ENCODE assay signal across 11 cellular contexts in genomic region chr7:36047254-36047653, GRCh38.
A peak's percentile ranks its signal among the peaks of the same experiment; 100 is the strongest.
DNase-seq lines count a peak whose midpoint lies in the region; ATAC-seq, FAIRE-seq and TF ChIP-seq lines count a peak whose summit lies in the region.
"Had no signal": no experiment of that assay in that cellular context is flagged by ENCODE, and none has a peak within 500 bp of the region (broad histone marks: within the 10 kb centered on the region; RNA-seq: fewer than 3 reads in every experiment).

No MANE protein-coding gene starts in this region.

- H4K20me1 ChIP-seq in IMR-90 (ENCODE audit: insufficient read depth, low read length): no peaks in the 10 kb centered on the region

- TF ChIP-seq POLR2A in IMR-90 (IDR thresholded peaks at IDR 0.05; ENCODE audit: low read depth, low read length): no peak
- TF ChIP-seq POLR2A in GM18505 (IDR thresholded peaks at IDR 0.05; ENCODE audit: borderline replicate concordance, extremely low read depth, insufficient read depth, insufficient read length): no peak

- TF ChIP-seq CTCF in C4-2B (conservative IDR thresholded peaks at IDR 0.05) (no peak; the same call in 1 of the 2 replicates), IMR-90 (conservative IDR thresholded peaks at IDR 0.05; ENCODE audit: low read depth, low read length) (no peak), kidney epithelial cell (IDR thresholded peaks at IDR 0.05; ENCODE audit: insufficient read depth, low read length, poor library complexity, severe bottlenecking) (peak; percentile 29)

- no peak overlapping the region for H2AK9ac ChIP-seq in IMR-90 (replicated peaks; ENCODE audit: low read depth, low read length, poor library complexity)

- H3K4me3 ChIP-seq in IMR-90 (ENCODE audit: insufficient read depth, low read depth, low read length) (no peak overlapping the region), SK-N-MC (no peak overlapping the region; the same call in 1 of the 2 replicates), kidney epithelial cell (ENCODE audit: low read depth, low read length) (no peak overlapping the region)

- H3K9me3 ChIP-seq in IMR-90 (ENCODE audit: control insufficient read depth, insufficient read depth, low read length): no peaks in the 10 kb centered on the region
- H3K9me3 ChIP-seq in SK-N-MC (ENCODE audit: low read depth, low read length): no peaks in the 10 kb centered on the region

- peaks cover 11% of the 10 kb centered on the region for H3K9me1 ChIP-seq in IMR-90 (ENCODE audit: insufficient read depth, low read length)

- H2BK120ac ChIP-seq in IMR-90 (ENCODE audit: low read depth, low read length): peak overlapping the region; percentile 71; the same call in 1 of the 2 replicates

- in situ Hi-C loops in IMR-90 (cut with MboI; ENCODE audit: low sequenced_read_pairs): no loop called here

- no peaks in the 10 kb centered on the region for H3K4me1 Mint-ChIP-seq in stimulated activated memory B cell treated with anti-CD40 and anti-IgM and Interleukin-4, amounts not matched to agents 10 μg/mL and 1 μg/mL and 100 μg/mL, for 72 hours
- H3K4me1 Mint-ChIP-seq: immature natural killer cell had no signal

- POLR2A ChIA-PET in IMR-90 (lab: Charles Lee; ENCODE audit: unreplicated experiment): no interaction called here

- H3K27me3 ChIP-seq in IMR-90 (ENCODE audit: control insufficient read depth, insufficient read depth, low read length) (no peaks in the 10 kb centered on the region), kidney epithelial cell (ENCODE audit: control insufficient read depth, insufficient read depth, low read length) (no peaks in the 10 kb centered on the region)

- peak overlapping the region; percentile 26 for H3K27ac ChIP-seq in C4-2B
- H3K27ac ChIP-seq in IMR-90 (ENCODE audit: insufficient read depth, low read length): no peak overlapping the region; the same call in 1 of the 2 replicates
- peak overlapping the region; percentile 98 for H3K27ac ChIP-seq in SK-N-MC

- no peak overlapping the region for H3K27ac Mint-ChIP-seq in stimulated activated memory B cell treated with anti-CD40 and anti-IgM and Interleukin-4, amounts not matched to agents 10 μg/mL and 1 μg/mL and 100 μg/mL, for 72 hours
- H3K27ac Mint-ChIP-seq: immature natural killer cell had no signal

- CTCF ChIA-PET in IMR-90 (lab: Yijun Ruan, JAX): no interaction called here

- H3K9me3 Mint-ChIP-seq in stimulated activated memory B cell treated with anti-CD40 and anti-IgM and Interleukin-4, amounts not matched to agents 10 μg/mL and 1 μg/mL and 100 μg/mL, for 72 hours: no peaks in the 10 kb centered on the region

- H3K36me3 ChIP-seq in IMR-90 (ENCODE audit: control insufficient read depth, insufficient read depth, low read length) (no peaks in the 10 kb centered on the region), SK-N-MC (ENCODE audit: insufficient read depth, low read length) (no peaks in the 10 kb centered on the region), kidney epithelial cell (ENCODE audit: control insufficient read depth, insufficient read depth, low read length) (no peaks in the 10 kb centered on the region)

- intact Hi-C loops in IMR-90 (cut with micrococcal nuclease): loop anchor here (5.0 kb wide), 1 partner anchor 70 kb away; no protein-coding TSS in a partner anchor

- H3K4me1 ChIP-seq in IMR-90 (ENCODE audit: control insufficient read depth, insufficient read depth, low read length): peaks cover 22% of the 10 kb centered on the region

- H3K4me3 Mint-ChIP-seq in stimulated activated memory B cell treated with anti-CD40 and anti-IgM and Interleukin-4, amounts not matched to agents 10 μg/mL and 1 μg/mL and 100 μg/mL, for 72 hours: no peak overlapping the region
- H3K4me3 Mint-ChIP-seq: immature natural killer cell had no signal

- peak overlapping the region; percentile 78; the same call in 1 of the 3 replicates for H2BK15ac ChIP-seq in IMR-90 (ENCODE audit: low read depth, low read length)

- no peak overlapping the region for H3K23ac ChIP-seq in IMR-90 (ENCODE audit: low read depth, low read length)

- no peak overlapping the region for H3K4me2 ChIP-seq in IMR-90 (ENCODE audit: low read depth, low read length)

- no peak overlapping the region for H3K56ac ChIP-seq in IMR-90 (ENCODE audit: extremely low read depth, insufficient read depth, low read length)

- peak overlapping the region; percentile 67 for H4K5ac ChIP-seq in IMR-90 (ENCODE audit: low read depth, low read length)

- H2AK5ac ChIP-seq in IMR-90 (ENCODE audit: low read depth, low read length): peak overlapping the region; percentile 49; the same call in 1 of the 2 replicates

- no peaks in the 10 kb centered on the region for H3K36me3 Mint-ChIP-seq in stimulated activated memory B cell treated with anti-CD40 and anti-IgM and Interleukin-4, amounts not matched to agents 10 μg/mL and 1 μg/mL and 100 μg/mL, for 72 hours
- H3K36me3 Mint-ChIP-seq: immature natural killer cell had no signal

- no peak overlapping the region for H4K91ac ChIP-seq in IMR-90 (ENCODE audit: insufficient read depth, low read depth, low read length)

- WGBS in IMR-90 (ENCODE audit: extremely low coverage in 2 of 2, insufficient read length in 1 of 2), 2 experiments: no CpG with 5 or more reads among the region's 1 CpG

- TF ChIP-seq RAD21 in IMR-90 (IDR thresholded peaks at IDR 0.05; ENCODE audit: low read length): no peak

- peak overlapping the region; percentile 22 for H3K14ac ChIP-seq in IMR-90 (replicated peaks; ENCODE audit: low read depth, low read length)

- peak overlapping the region; percentile 46; the same call in 1 of the 2 replicates for H3K4ac ChIP-seq in IMR-90 (ENCODE audit: low read depth, low read length)

- no TSS peak for BruUV-seq in IMR-90 (replicated peaks; lab: Mats Ljungman, UMichigan)

- H3K9ac ChIP-seq in IMR-90 (ENCODE audit: low read depth, low read length) (no peak overlapping the region), SK-N-MC (ENCODE audit: insufficient read length) (peak overlapping the region; percentile 44)

- dilution Hi-C loops in IMR-90 (cut with HindIII; ENCODE audit: low sequenced_read_pairs, unreplicated experiment): no loop called here

- no peak overlapping the region for H2AFZ ChIP-seq in IMR-90 (replicated peaks; ENCODE audit: low read length, poor library complexity)

- H2BK20ac ChIP-seq in IMR-90 (ENCODE audit: low read depth, low read length): peak overlapping the region; percentile 21

- H2BK5ac ChIP-seq in IMR-90 (ENCODE audit: low read depth, low read length, poor library complexity, severe bottlenecking): no peak overlapping the region

- H4K8ac ChIP-seq in IMR-90 (ENCODE audit: low read depth in 2 of 2, low read length in 2 of 2): peak overlapping the region in 1 of 2 experiments; percentile 65; a peak in 1 of 4 replicates

- DNase-seq in IMR-90 (no peak), SK-N-MC (ENCODE audit: low read depth, low spot score) (no peak), kidney epithelial cell (ENCODE audit: low read depth) (no peak), HK-2 (ENCODE audit: unreplicated experiment) (no peak), HTR-8/SVneo (ENCODE audit: insufficient read length, low spot score) (no peak)
- DNase-seq: dermis blood vessel endothelial cell; immature natural killer cell; stimulated activated CD8-positive, alpha-beta memory T cell treated with anti-CD3 and anti-CD28 coated beads, Interleukin-4, amount 100 ng/mL, for 48 hours had no signal

- no peaks in the 10 kb centered on the region for H3K79me1 ChIP-seq in IMR-90 (ENCODE audit: low read depth in 1 of 2, low read length in 2 of 2)

- no peak for FAIRE-seq in HTR-8/SVneo (lab: Jason Lieb, UNC)

- peaks cover 7% of the 10 kb centered on the region for H3K27me3 Mint-ChIP-seq in stimulated activated memory B cell treated with anti-CD40 and anti-IgM and Interleukin-4, amounts not matched to agents 10 μg/mL and 1 μg/mL and 100 μg/mL, for 72 hours

- ATAC-seq in IMR-90 (ENCODE audit: low read depth) (0 out of 2 replicates have a peak, but pooled peaks have one; percentile 9), GM18505 (IDR thresholded peaks at IDR 0.05; ENCODE audit: unreplicated experiment) (no peak)
- ATAC-seq in stimulated activated memory B cell treated with anti-CD40 and anti-IgM and Interleukin-4, amounts not matched to agents 10 μg/mL and 1 μg/mL and 100 μg/mL, for 72 hours: no peak

- H3K18ac ChIP-seq in IMR-90 (ENCODE audit: low read depth, low read length): peak overlapping the region; percentile 57

TF ChIP-seq in IMR-90, 13 proteins besides CTCF, POLR2A, EP300 and RAD21:
- TF ChIP-seq RFX5 (IDR thresholded peaks at IDR 0.05; ENCODE audit: low read depth, low read length) (no peak), MAZ (IDR thresholded peaks at IDR 0.05; ENCODE audit: borderline replicate concordance, low read depth, low read length) (no peak), BHLHE40 (IDR thresholded peaks at IDR 0.05; ENCODE audit: low read depth, low read length) (no peak), CEBPB (IDR thresholded peaks at IDR 0.05; ENCODE audit: low read depth, low read length) (no peak), FOS (IDR thresholded peaks at IDR 0.05; ENCODE audit: low read depth, low read length) (no peak), RCOR1 (IDR thresholded peaks at IDR 0.05; ENCODE audit: insufficient replicate concordance, low read length) (no peak), CHD1 (IDR thresholded peaks at IDR 0.05; ENCODE audit: low read depth, low read length) (no peak), SMC3 (IDR thresholded peaks at IDR 0.05; ENCODE audit: low read depth, low read length) (no peak), NFE2L2 (IDR thresholded peaks at IDR 0.05; ENCODE audit: low read depth, low read length) (no peak), MXI1 (IDR thresholded peaks at IDR 0.05; ENCODE audit: borderline replicate concordance, low read depth, low read length) (no peak), ELK1 (IDR thresholded peaks at IDR 0.05; ENCODE audit: borderline replicate concordance, low read depth, low read length) (no peak), MAFK (IDR thresholded peaks at IDR 0.05; ENCODE audit: low read depth, low read length) (no peak)
- TF ChIP-seq, protein P1, sequence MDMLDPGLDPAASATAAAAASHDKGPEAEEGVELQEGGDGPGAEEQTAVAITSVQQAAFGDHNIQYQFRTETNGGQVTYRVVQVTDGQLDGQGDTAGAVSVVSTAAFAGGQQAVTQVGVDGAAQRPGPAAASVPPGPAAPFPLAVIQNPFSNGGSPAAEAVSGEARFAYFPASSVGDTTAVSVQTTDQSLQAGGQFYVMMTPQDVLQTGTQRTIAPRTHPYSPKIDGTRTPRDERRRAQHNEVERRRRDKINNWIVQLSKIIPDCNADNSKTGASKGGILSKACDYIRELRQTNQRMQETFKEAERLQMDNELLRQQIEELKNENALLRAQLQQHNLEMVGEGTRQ (IDR thresholded peaks at IDR 0.05; ENCODE audit: low read depth, low read length): no peak
